Comparison of ENCODE assay signal across 20 cellular contexts in the genomic region with DNA sequence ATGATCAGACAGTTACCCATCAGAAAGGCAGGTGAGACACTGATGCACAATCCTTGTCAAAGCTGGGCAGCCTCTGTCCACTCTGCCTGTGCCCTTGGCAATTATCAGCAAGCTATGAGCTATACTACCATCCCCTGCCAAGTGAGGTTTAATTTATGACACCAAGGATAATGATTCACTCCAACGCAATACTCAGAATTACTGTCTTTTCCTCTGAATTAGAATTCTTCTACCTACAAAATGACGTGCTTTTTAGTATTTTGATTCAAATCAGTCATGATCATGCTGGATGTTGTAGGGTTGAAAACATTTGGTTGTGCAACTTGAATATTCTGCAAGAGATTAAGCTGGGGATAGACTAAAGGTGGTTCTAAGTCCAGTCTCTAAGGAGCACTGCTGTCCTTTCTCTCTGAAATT.
DNase-seq lines count a peak whose midpoint lies in the region; ATAC-seq and TF ChIP-seq lines count a peak whose summit lies in the region.
"Had no signal": no experiment of that assay in that cellular context is flagged by ENCODE, and none has a peak within 500 bp of the region (broad histone marks: within the 10 kb centered on the region; RNA-seq: fewer than 3 reads in every experiment).

No MANE protein-coding gene starts in this region.

- CTCF ChIA-PET in MCF 10A (lab: Yijun Ruan, JAX) (no interaction called here), mammary epithelial cell (lab: Charles Lee; ENCODE audit: low non-redundant PET) (no interaction called here)

- H3K36me3 ChIP-seq in mammary epithelial cell (ENCODE audit: insufficient read depth, low read length) = no peaks in the 10 kb centered on the region
- H3K36me3 ChIP-seq: colonic mucosa, pancreas, SJSA1, stomach had no signal

- dilution Hi-C loops in mammary epithelial cell (cut with HindIII; ENCODE audit: low sequenced_read_pairs) = no loop called here

- no peak overlapping the region for H3K4me3 Mint-ChIP-seq in MCF 10A (ENCODE audit: unreplicated experiment)
- H3K4me3 Mint-ChIP-seq: activated T-cell treated with anti-CD3 and anti-CD28 coated beads, Interleukin-2, amount 50 U/mL, for 4 hours; endodermal cell; T-helper 2 cell treated with Interferon-gamma antibody and Interleukin-4, amounts not matched to agents 5 μg/mL and 100 μg/mL, for 36 hours; type B pancreatic cell had no signal

- POLR2A ChIA-PET in MCF 10A (lab: Yijun Ruan, JAX) = no interaction called here

- no peaks in the 10 kb centered on the region for H3K36me3 Mint-ChIP-seq in MCF 10A (ENCODE audit: insufficient read depth, unreplicated experiment)
- H3K36me3 Mint-ChIP-seq: type B pancreatic cell had no signal

- H3K27ac ChIP-seq in mammary epithelial cell (ENCODE audit: insufficient read depth, low read depth, low read length) = no peak overlapping the region
- no peak overlapping the region for H3K27ac ChIP-seq in foreskin keratinocyte
- H3K27ac ChIP-seq: body of pancreas, colonic mucosa, hepatocyte, pancreas, SJSA1, stomach had no signal

- intact Hi-C loops in MCF 10A (cut with micrococcal nuclease) = no loop called here
- intact Hi-C loops in mammary epithelial cell (cut with micrococcal nuclease) = no loop called here

- no peak overlapping the region for H3K4me3 ChIP-seq in mammary epithelial cell (replicated peaks in 1 of 3; ENCODE audit: insufficient read depth in 1 of 3, low read depth in 2 of 3, low read length in 3 of 3)
- H3K4me3 ChIP-seq: body of pancreas, colonic mucosa, hepatocyte, pancreas, SJSA1, stomach had no signal

- H3K79me2 ChIP-seq in mammary epithelial cell (ENCODE audit: insufficient read depth, low read length) = no peaks in the 10 kb centered on the region
- H3K79me2 ChIP-seq: hepatocyte had no signal

- H3K4me1 ChIP-seq in mammary epithelial cell (ENCODE audit: insufficient read depth, low read length) (peaks cover 20% of the 10 kb centered on the region), foreskin keratinocyte (peaks cover 16% of the 10 kb centered on the region)
- H3K4me1 ChIP-seq: body of pancreas, colonic mucosa, pancreas, stomach had no signal

- H3K9me3 Mint-ChIP-seq in MCF 10A (ENCODE audit: unreplicated experiment) = no peaks in the 10 kb centered on the region
- H3K9me3 Mint-ChIP-seq: activated T-cell treated with anti-CD3 and anti-CD28 coated beads, Interleukin-2, amount 50 U/mL, for 4 hours; endodermal cell; T-helper 2 cell treated with Interferon-gamma antibody and Interleukin-4, amounts not matched to agents 5 μg/mL and 100 μg/mL, for 36 hours; type B pancreatic cell had no signal

- no peaks in the 10 kb centered on the region for H3K9me3 ChIP-seq in mammary epithelial cell (replicated peaks; ENCODE audit: insufficient read depth, low read length)
- H3K9me3 ChIP-seq: body of pancreas, colonic mucosa, pancreas, SJSA1, stomach had no signal

- no peak overlapping the region for H3K9ac ChIP-seq in mammary epithelial cell (ENCODE audit: insufficient read depth, low read length)

- H3K4me1 Mint-ChIP-seq in MCF 10A (ENCODE audit: insufficient read depth, unreplicated experiment) = peaks cover 31% of the 10 kb centered on the region
- H3K4me1 Mint-ChIP-seq: endodermal cell had no signal

- TF ChIP-seq CTCF in MCF 10A (IDR thresholded peaks at IDR 0.05; ENCODE audit: unreplicated experiment) = no peak
- no peak for TF ChIP-seq CTCF in mammary epithelial cell (conservative IDR thresholded peaks at IDR 0.05 in 1 of 2, IDR thresholded peaks at IDR 0.05 in 1 of 2; ENCODE audit: extremely low read depth in 1 of 2, insufficient read depth in 1 of 2, low read depth in 1 of 2, low read length in 2 of 2)
- TF ChIP-seq CTCF in foreskin keratinocyte (conservative IDR thresholded peaks at IDR 0.05) = no peak

- ATAC-seq in SK-N-SH treated with all-trans-retinoic acid at 6 μM for 48 hours (peak; percentile 24), foreskin keratinocyte (peak; percentile 79), GM21786 (IDR thresholded peaks at IDR 0.05; ENCODE audit: unreplicated experiment) (no peak)
- ATAC-seq: activated T-cell treated with anti-CD3 and anti-CD28 coated beads, Interleukin-2, amount 50 U/mL, for 4 hours; body of pancreas; pancreas had no signal

- peak overlapping the region; percentile 63 for H3K27ac Mint-ChIP-seq in MCF 10A (ENCODE audit: low read depth, unreplicated experiment)
- H3K27ac Mint-ChIP-seq: endodermal cell; T-helper 2 cell treated with Interferon-gamma antibody and Interleukin-4, amounts not matched to agents 5 μg/mL and 100 μg/mL, for 36 hours; type B pancreatic cell had no signal

- no peaks in the 10 kb centered on the region for H3K27me3 Mint-ChIP-seq in MCF 10A (ENCODE audit: insufficient read depth, unreplicated experiment)

- BruUV-seq in MCF 10A (replicated peaks; lab: Mats Ljungman, UMichigan) (no TSS peak), mammary epithelial cell (replicated peaks; lab: Mats Ljungman, UMichigan) (no TSS peak)

- H4K20me1 ChIP-seq in mammary epithelial cell (ENCODE audit: insufficient read depth, low read length) = no peaks in the 10 kb centered on the region

- H3K4me2 ChIP-seq in mammary epithelial cell (ENCODE audit: insufficient read depth, low read depth, low read length) = no peak overlapping the region
- H3K4me2 ChIP-seq: hepatocyte had no signal

- DNase-seq in MCF 10A (ENCODE audit: unreplicated experiment) (peak; percentile 72), mammary epithelial cell (no peak), foreskin keratinocyte (peak; percentile 61 to 68), NCI-H2171 treated with DMSO at 0.1 percent for 48 hours (lab: John Stamatoyannopoulos, UW) (no peak), AG08396 (ENCODE audit: low spot score) (no peak)
- no peak for DNase-seq in activated CD4-positive, CD25-positive, alpha-beta regulatory T cell (lab: John Stamatoyannopoulos, UW)
- DNase-seq: activated naive CD4-positive, alpha-beta T cell treated with anti-CD3 and anti-CD28 coated beads, Interleukin-2, amount 50 U/mL, for 16 hours; activated T-cell treated with anti-CD3 and anti-CD28 coated beads, Interleukin-2, amount 50 U/mL, for 4 hours; body of pancreas; colonic mucosa; endodermal cell; pancreas; stimulated activated CD4-positive, alpha-beta T cell treated with anti-CD3 and anti-CD28 coated beads, Interleukin-4, amount 100 ng/mL, for 24 hours; stomach had no signal

- H3K27me3 ChIP-seq in mammary epithelial cell (ENCODE audit: insufficient read depth, low read length) (no peaks in the 10 kb centered on the region), foreskin keratinocyte (no peaks in the 10 kb centered on the region)
- H3K27me3 ChIP-seq: body of pancreas, colonic mucosa, pancreas, SJSA1, stomach had no signal

- 39% methylated on average over 2 of the region's 2 CpGs for whole genome bisulfite sequencing in mammary epithelial cell (ENCODE audit: low coverage, missing lambda C conversion rate)

- no peak overlapping the region for H2AFZ ChIP-seq in mammary epithelial cell (ENCODE audit: low read depth, low read length)
- H2AFZ ChIP-seq: hepatocyte had no signal

- in situ Hi-C loops in mammary epithelial cell (cut with MboI; ENCODE audit: low sequenced_read_pairs in 2 of 2) = no loop called here

TF ChIP-seq in SK-N-SH treated with all-trans-retinoic acid at 6 μM for 48 hours, 23 proteins besides CTCF, POLR2A, EP300 and RAD21 (continues in another document):
- TF ChIP-seq CREB5 (CRISPR knock-in tag; IDR thresholded peaks at IDR 0.05; ENCODE audit: low read depth) (no peak), ZNF70 (CRISPR knock-in tag; IDR thresholded peaks at IDR 0.05) (no peak), OSR1 (CRISPR knock-in tag; IDR thresholded peaks at IDR 0.05) (no peak), SNAI2 (CRISPR knock-in tag; IDR thresholded peaks at IDR 0.05) (no peak), ZC3H10 (CRISPR knock-in tag; IDR thresholded peaks at IDR 0.05) (no peak), PPARA (CRISPR knock-in tag; IDR thresholded peaks at IDR 0.05; ENCODE audit: borderline replicate concordance) (no peak), TOX (CRISPR knock-in tag; IDR thresholded peaks at IDR 0.05; ENCODE audit: borderline replicate concordance) (no peak), ZFP30 (CRISPR knock-in tag; IDR thresholded peaks at IDR 0.05) (no peak), RARB (CRISPR knock-in tag; IDR thresholded peaks at IDR 0.05) (no peak), TCF4 (CRISPR knock-in tag; IDR thresholded peaks at IDR 0.05; ENCODE audit: borderline replicate concordance) (no peak), CSDC2 (CRISPR knock-in tag; IDR thresholded peaks at IDR 0.05) (no peak), ZNF8 (CRISPR knock-in tag; IDR thresholded peaks at IDR 0.05) (no peak), ARNTL (CRISPR knock-in tag; IDR thresholded peaks at IDR 0.05; ENCODE audit: borderline replicate concordance, low read depth) (no peak)
- TF ChIP-seq, protein P1, sequence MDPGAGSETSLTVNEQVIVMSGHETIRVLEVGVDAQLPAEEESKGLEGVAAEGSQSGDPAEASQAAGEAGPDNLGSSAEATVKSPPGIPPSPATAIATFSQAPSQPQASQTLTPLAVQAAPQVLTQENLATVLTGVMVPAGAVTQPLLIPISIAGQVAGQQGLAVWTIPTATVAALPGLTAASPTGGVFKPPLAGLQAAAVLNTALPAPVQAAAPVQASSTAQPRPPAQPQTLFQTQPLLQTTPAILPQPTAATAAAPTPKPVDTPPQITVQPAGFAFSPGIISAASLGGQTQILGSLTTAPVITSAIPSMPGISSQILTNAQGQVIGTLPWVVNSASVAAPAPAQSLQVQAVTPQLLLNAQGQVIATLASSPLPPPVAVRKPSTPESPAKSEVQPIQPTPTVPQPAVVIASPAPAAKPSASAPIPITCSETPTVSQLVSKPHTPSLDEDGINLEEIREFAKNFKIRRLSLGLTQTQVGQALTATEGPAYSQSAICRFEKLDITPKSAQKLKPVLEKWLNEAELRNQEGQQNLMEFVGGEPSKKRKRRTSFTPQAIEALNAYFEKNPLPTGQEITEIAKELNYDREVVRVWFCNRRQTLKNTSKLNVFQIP (CRISPR knock-in tag; IDR thresholded peaks at IDR 0.05; ENCODE audit: borderline replicate concordance, low read depth) = no peak

Comparison
In these comparisons a context has a peak if more than half of its experiments do, and no peak if none do; other contexts are left out.
1. DNase-seq: peak in MCF 10A (single experiment) and foreskin keratinocyte (2 of 2); none in mammary epithelial cell (single experiment), NCI-H2171 treated with DMSO at 0.1 percent for 48 hours (single experiment), activated CD4-positive, CD25-positive, alpha-beta regulatory T cell (0 of 4) and AG08396 (single experiment).